20 cellular contexts compared by ENCODE assay signal in genomic region chr4:168220893-168221292, GRCh38.
DNase-seq lines count a peak whose midpoint lies in the region; ATAC-seq, FAIRE-seq and TF ChIP-seq lines count a peak whose summit lies in the region.
"Had no signal": no experiment of that assay in that cellular context is flagged by ENCODE, and none has a peak within 500 bp of the region (broad histone marks: within the 10 kb centered on the region; RNA-seq: fewer than 3 reads in every experiment).

No MANE protein-coding gene starts in this region.

- H3K9me3 Mint-ChIP-seq in CD14-positive monocyte: peaks cover 0 to 5% (median 0%) of the 10 kb centered on the region in 7 donors
- H3K9me3 Mint-ChIP-seq: activated T-cell treated with anti-CD3 and anti-CD28 coated beads, Interleukin-2, amount 50 U/mL, for 72 hours had no signal

- ATAC-seq in pancreas (peak; percentile 24 to 52 (median 38)), gastroesophageal sphincter (no peak)
- ATAC-seq: activated T-cell treated with anti-CD3 and anti-CD28 coated beads, Interleukin-2, amount 50 U/mL, for 72 hours had no signal

- H3K36me3 ChIP-seq in endothelial cell of umbilical vein (ENCODE audit: control insufficient read depth in 2 of 2, extremely low read depth in 1 of 2, insufficient read depth in 2 of 2, low read length in 2 of 2): no peaks in the 10 kb centered on the region
- peaks cover 0 to 4% (median 0%) of the 10 kb centered on the region in 3 donors for H3K36me3 ChIP-seq in pancreas
- H3K36me3 ChIP-seq in gastroesophageal sphincter: peaks cover 0 to 84% of the 10 kb centered on the region in 2 donors
- H3K36me3 ChIP-seq: BE2C had no signal

- H3K4me1 Mint-ChIP-seq in CD14-positive monocyte: no peaks in the 10 kb centered on the region
- H3K4me1 Mint-ChIP-seq: endodermal cell had no signal

- POLR2A ChIA-PET in endothelial cell of umbilical vein (lab: Charles Lee): interaction anchor here (0.5 to 0.6 kb wide), 2 partner anchors 611 to 1218 kb away, joined by 3 to 4 read pairs; no protein-coding TSS in a partner anchor

- no peak overlapping the region for H3K27ac Mint-ChIP-seq in CD14-positive monocyte
- H3K27ac Mint-ChIP-seq: activated naive CD8-positive, alpha-beta T cell; activated T-cell treated with anti-CD3 and anti-CD28 coated beads, Interleukin-2, amount 50 U/mL, for 72 hours; endodermal cell had no signal

- FAIRE-seq in endothelial cell of umbilical vein (lab: Jason Lieb, UNC) (no peak), pancreas (lab: Jason Lieb, UNC) (no peak)
- FAIRE-seq: colon had no signal

- H3K27ac ChIP-seq in endothelial cell of umbilical vein (ENCODE audit: insufficient read depth, low read depth, low read length) (peak overlapping the region; percentile 53), pancreas (no peak overlapping the region), gastroesophageal sphincter (no peak overlapping the region)

- intact Hi-C loops in endothelial cell of umbilical vein (cut with micrococcal nuclease) (no loop called here), pancreas (cut with DNase I) (no loop called here), CD14-positive monocyte (cut with micrococcal nuclease) (no loop called here)

- DNase-seq in NCI-H2107 treated with DMSO at 0.1 percent for 48 hours (lab: John Stamatoyannopoulos, UW; ENCODE audit: unreplicated experiment) (peak; percentile 30), NCI-H2107 (lab: John Stamatoyannopoulos, UW) (no peak), LHCN-M2 (ENCODE audit: low read depth) (peak; percentile 60), endothelial cell of umbilical vein (ENCODE audit: low read depth, low spot score) (no peak), pancreas (no peak), CD14-positive monocyte (ENCODE audit: low spot score) (no peak), hypothalamus (lab: John Stamatoyannopoulos, UW) (no peak)
- DNase-seq: activated CD8-positive, alpha-beta memory T cell treated with anti-CD3 and anti-CD28 coated beads for 24 hours; activated T-cell treated with anti-CD3 and anti-CD28 coated beads, Interleukin-2, amount 50 U/mL, for 72 hours; BE2C; Caco-2; endodermal cell; NCI-H146; NCI-H446 treated with DMSO at 0.1 percent for 48 hours; retina; stimulated activated CD4-positive, alpha-beta T cell treated with anti-CD3 and anti-CD28 coated beads, Interleukin-15, amount 100 ng/mL, for 24 hours had no signal

- peaks cover 58 to 63% of the 10 kb centered on the region in 2 donors for H3K36me3 Mint-ChIP-seq in CD14-positive monocyte

- no peaks in the 10 kb centered on the region for H3K27me3 Mint-ChIP-seq in CD14-positive monocyte (ENCODE audit: low read depth in 3 of 3)
- H3K27me3 Mint-ChIP-seq: activated naive CD8-positive, alpha-beta T cell; IgD-negative memory B cell had no signal

- no peaks in the 10 kb centered on the region for H4K20me1 ChIP-seq in endothelial cell of umbilical vein (replicated peaks; ENCODE audit: control insufficient read depth, extremely low read depth, insufficient read depth, low read length)

- H3K27me3 ChIP-seq in endothelial cell of umbilical vein (ENCODE audit: control insufficient read depth in 2 of 2, insufficient read depth in 2 of 2, low read length in 2 of 2): no peaks in the 10 kb centered on the region
- H3K27me3 ChIP-seq in pancreas: no peaks in the 10 kb centered on the region
- H3K27me3 ChIP-seq in gastroesophageal sphincter: no peaks in the 10 kb centered on the region
- H3K27me3 ChIP-seq: BE2C had no signal

- dilution Hi-C loops in endothelial cell of umbilical vein (cut with MboI; ENCODE audit: extremely low pct_ligation_motif_present, low sequenced_read_pairs): no loop called here

- TF ChIP-seq CTCF in endothelial cell of umbilical vein (IDR thresholded peaks at IDR 0.05; ENCODE audit: extremely low read depth in 1 of 2, insufficient read depth in 1 of 2, low read depth in 1 of 2, low read length in 2 of 2) (no peak), pancreas (IDR thresholded peaks at IDR 0.05) (no peak), CD14-positive monocyte (IDR thresholded peaks at IDR 0.05) (no peak), gastroesophageal sphincter (IDR thresholded peaks at IDR 0.05) (no peak)

- H3K4me1 ChIP-seq in endothelial cell of umbilical vein (ENCODE audit: control insufficient read depth, extremely low read depth, insufficient read depth, low read length): peaks cover 27% of the 10 kb centered on the region
- H3K4me1 ChIP-seq in pancreas: peaks cover 0 to 8% (median 0%) of the 10 kb centered on the region in 3 donors
- H3K4me1 ChIP-seq in gastroesophageal sphincter: no peaks in the 10 kb centered on the region
- H3K4me1 ChIP-seq: BE2C, Caco-2 had no signal

- TF ChIP-seq POLR2A in endothelial cell of umbilical vein (IDR thresholded peaks at IDR 0.05; ENCODE audit: low read depth, low read length): no peak
- no peak for TF ChIP-seq POLR2A in gastroesophageal sphincter (IDR thresholded peaks at IDR 0.05)

- no peak overlapping the region for H3K9ac ChIP-seq in endothelial cell of umbilical vein (replicated peaks; ENCODE audit: extremely low read depth, insufficient read depth, low read length)

- H3K79me2 ChIP-seq in endothelial cell of umbilical vein (ENCODE audit: control insufficient read depth, insufficient read depth, low read length): no peaks in the 10 kb centered on the region

- H3K9me3 ChIP-seq in endothelial cell of umbilical vein (replicated peaks; ENCODE audit: control insufficient read depth, insufficient read depth, low read length): no peaks in the 10 kb centered on the region
- H3K9me3 ChIP-seq in pancreas: no peaks in the 10 kb centered on the region
- peaks cover 0 to 7% (median 0%) of the 10 kb centered on the region in 3 donors for H3K9me3 ChIP-seq in gastroesophageal sphincter
- H3K9me3 ChIP-seq: BE2C, Caco-2 had no signal

- BruUV-seq in endothelial cell of umbilical vein (replicated peaks; lab: Mats Ljungman, UMichigan): no TSS peak

- H3K9me1 ChIP-seq in endothelial cell of umbilical vein (replicated peaks; ENCODE audit: control insufficient read depth, extremely low read depth, insufficient read depth, low read length): no peaks in the 10 kb centered on the region

- H3K4me3 Mint-ChIP-seq in CD14-positive monocyte: no peak overlapping the region
- H3K4me3 Mint-ChIP-seq: activated naive CD8-positive, alpha-beta T cell; activated T-cell treated with anti-CD3 and anti-CD28 coated beads, Interleukin-2, amount 50 U/mL, for 72 hours; endodermal cell had no signal

- CTCF ChIA-PET in endothelial cell of umbilical vein (lab: Charles Lee): no interaction called here

- H2AFZ ChIP-seq in endothelial cell of umbilical vein (ENCODE audit: low read depth, low read length): no peak overlapping the region

- peak overlapping the region; percentile 24 for H3K4me2 ChIP-seq in endothelial cell of umbilical vein (ENCODE audit: insufficient read depth, low read length)

- no peak overlapping the region for H3K4me3 ChIP-seq in endothelial cell of umbilical vein (replicated peaks in 1 of 3; ENCODE audit: insufficient read depth in 1 of 3, low read depth in 1 of 3, low read length in 3 of 3)
- no peak overlapping the region for H3K4me3 ChIP-seq in pancreas
- no peak overlapping the region for H3K4me3 ChIP-seq in gastroesophageal sphincter

- TF ChIP-seq EP300 in gastroesophageal sphincter (IDR thresholded peaks at IDR 0.05): no peak

TF ChIP-seq in endothelial cell of umbilical vein, 7 proteins besides CTCF, POLR2A, EP300 and RAD21:
- no peak for TF ChIP-seq JUN (IDR thresholded peaks at IDR 0.05; ENCODE audit: borderline replicate concordance, insufficient read depth, insufficient read length, low read depth)
- TF ChIP-seq POLR2AphosphoS5 (IDR thresholded peaks at IDR 0.05; ENCODE audit: insufficient read depth, low read depth, low read length): no peak
- TF ChIP-seq MYC (IDR thresholded peaks at IDR 0.05; ENCODE audit: low read depth, low read length): no peak
- TF ChIP-seq GATA2 (IDR thresholded peaks at IDR 0.05; ENCODE audit: insufficient read depth, insufficient read length, low read depth, low read length): no peak
- no peak for TF ChIP-seq MAX (IDR thresholded peaks at IDR 0.05; ENCODE audit: insufficient read depth, insufficient read length)
- TF ChIP-seq FOS (IDR thresholded peaks at IDR 0.05; ENCODE audit: borderline replicate concordance, insufficient read depth, low read length): peak; percentile 38

Comparison
In these comparisons a context has a peak if more than half of its experiments do, and no peak if none do; other contexts are left out.
1. DNase-seq: peak in NCI-H2107 treated with DMSO at 0.1 percent for 48 hours (single experiment) and LHCN-M2 (single experiment); none in NCI-H2107 (single experiment), endothelial cell of umbilical vein (single experiment), pancreas (0 of 6), CD14-positive monocyte (single experiment) and hypothalamus (0 of 51).